ENCODE assay signal across 30 cellular contexts in genomic region chrX:124229374-124229773, GRCh38.
"Had no signal": no experiment of that assay in that cellular context is flagged by ENCODE, and none has a peak within 500 bp of the region (broad histone marks: within the 10 kb centered on the region; RNA-seq: fewer than 3 reads in every experiment).

No MANE protein-coding gene starts in this region.

- DNase-seq: activated CD4-positive, alpha-beta memory T cell treated with anti-CD3 and anti-CD28 coated beads, Interleukin-2, amount 10 ng/mL, durations not matched to agents 7 days and 5 days; activated CD4-positive, alpha-beta T cell treated with anti-CD3 and anti-CD28 coated beads, Interleukin-2, amount 10 ng/mL, durations not matched to agents 24 days and 14 days; activated CD4-positive, CD25-positive, alpha-beta regulatory T cell treated with anti-CD3 and anti-CD28 coated beads, Interleukin-2, amount 50 U/mL, for 72 hours; activated CD8-positive, alpha-beta memory T cell treated with anti-CD3 and anti-CD28 coated beads, Interleukin-2, amount 50 U/mL, for 48 hours; activated gamma-delta T cell treated with Interleukin-2 at 50 U/mL for 16 hours; activated naive CD4-positive, alpha-beta T cell treated with anti-CD3 and anti-CD28 coated beads, Interleukin-2, amount 50 U/mL, for 16 hours; activated T-cell treated with anti-CD3 and anti-CD28 coated beads, Interleukin-2, amount 50 U/mL, for 24 hours; amniotic stem cell; brain microvascular endothelial cell; caudate nucleus; foreskin keratinocyte; heart right ventricle; islet precursor cell; left ventricle myocardium superior; naive B cell; nephron progenitor cell; occipital lobe; psoas muscle; sigmoid colon; small intestine; stimulated activated CD4-positive, alpha-beta T cell treated with anti-CD3 and anti-CD28 coated beads, Interleukin-4, amount 100 ng/mL, for 24 hours; T1000; trophoblast cell; WERI-Rb-1 had no signal

- FAIRE-seq: astrocyte, small intestine, urothelium cell line had no signal

- ATAC-seq: foreskin keratinocyte; heart right ventricle; left ventricle myocardium superior; psoas muscle; stimulated activated effector memory CD8-positive, alpha-beta T cell treated with anti-CD3 and anti-CD28 coated beads, Interleukin-12 subunit alpha, Interleukin-12 subunit beta, amount 100 ng/mL, for 72 hours had no signal

- H3K27ac ChIP-seq: brain microvascular endothelial cell, esophagus muscularis mucosa, foreskin keratinocyte, heart right ventricle, parathyroid adenoma, psoas muscle, sigmoid colon, thoracic aorta, WERI-Rb-1 had no signal

- H3K4me1 ChIP-seq: foreskin keratinocyte, heart right ventricle, parathyroid adenoma, psoas muscle had no signal

- H3K36me3 ChIP-seq: brain microvascular endothelial cell, esophagus muscularis mucosa, heart right ventricle, sigmoid colon, thoracic aorta, WERI-Rb-1 had no signal

- H3K9me3 ChIP-seq: esophagus muscularis mucosa, heart right ventricle, psoas muscle, sigmoid colon, thoracic aorta had no signal

- H3K9ac ChIP-seq: parathyroid adenoma had no signal

- H3K4me3 ChIP-seq: esophagus muscularis mucosa, heart right ventricle, psoas muscle, sigmoid colon, thoracic aorta had no signal

- H3K27me3 ChIP-seq: brain microvascular endothelial cell, esophagus muscularis mucosa, foreskin keratinocyte, heart right ventricle, sigmoid colon had no signal
